1 cellular context compared by ENCODE assay signal in genomic region chr6:34746104-34746846, GRCh38.
A peak's percentile ranks its signal among the peaks of the same experiment; 100 is the strongest.
TF ChIP-seq lines count a peak whose summit lies in the region.

No MANE protein-coding gene starts in this region.

TF ChIP-seq in HepG2, 621 proteins besides CTCF, POLR2A, EP300 and RAD21 (continued from another document):
- 0 out of 2 replicates have a peak, but pooled peaks have one; percentile 8 for TF ChIP-seq DMTF1 (CRISPR knock-in tag; IDR thresholded peaks at IDR 0.05)
- TF ChIP-seq BORCS8-MEF2B (CRISPR knock-in tag; IDR thresholded peaks at IDR 0.05), result no peak
- no peak for TF ChIP-seq EHMT2 (IDR thresholded peaks at IDR 0.05; ENCODE audit: borderline replicate concordance, low read depth, low read length)
- TF ChIP-seq ZNF30 (CRISPR knock-in tag; IDR thresholded peaks at IDR 0.05), result no peak
- TF ChIP-seq ZNF446 (CRISPR knock-in tag; IDR thresholded peaks at IDR 0.05), result peak; percentile 61; the same call in 1 of the 2 replicates
- TF ChIP-seq ZNF782 (CRISPR knock-in tag; IDR thresholded peaks at IDR 0.05; ENCODE audit: borderline replicate concordance), result no peak
- TF ChIP-seq SMAD1 (CRISPR knock-in tag; IDR thresholded peaks at IDR 0.05; ENCODE audit: borderline replicate concordance, low read depth), result no peak
- no peak for TF ChIP-seq ZNF7 (CRISPR knock-in tag; IDR thresholded peaks at IDR 0.05)
- TF ChIP-seq NONO (IDR thresholded peaks at IDR 0.05), result no peak
- no peak for TF ChIP-seq NONO (CRISPR knock-in tag; conservative IDR thresholded peaks at IDR 0.05)
- TF ChIP-seq ZEB1 (IDR thresholded peaks at IDR 0.05; ENCODE audit: insufficient replicate concordance, low read depth), result no peak
